In the genomic region with DNA sequence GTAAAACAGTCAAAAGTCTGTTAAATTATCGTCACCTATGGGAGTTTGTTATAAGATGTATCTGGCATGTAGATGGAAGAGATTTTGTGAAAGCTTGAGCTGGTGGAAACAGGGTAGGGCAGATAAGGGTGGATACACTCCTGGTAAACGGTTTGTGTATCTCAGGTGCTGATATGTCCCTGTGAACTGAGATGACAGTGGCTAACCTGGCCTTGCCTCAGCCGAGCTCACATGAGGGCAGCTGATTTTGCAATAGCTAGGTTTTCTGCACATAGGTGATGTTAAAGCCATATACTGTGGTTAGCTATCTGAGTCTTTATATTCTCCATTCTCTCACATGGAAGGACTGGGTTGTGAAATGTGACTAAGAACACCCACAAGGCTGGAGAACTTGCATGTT, we compare ENCODE assay signal across 23 cellular contexts.
"Had no signal": no experiment of that assay in that cellular context is flagged by ENCODE, and none has a peak within 500 bp of the region (broad histone marks: within the 10 kb centered on the region; RNA-seq: fewer than 3 reads in every experiment).

No MANE protein-coding gene starts in this region.

- H3K27ac Mint-ChIP-seq: activated B cell treated with CpG ODN at 0.5 μM for 24 hours; activated CD4-positive, alpha-beta memory T cell treated with anti-CD3 and anti-CD28 coated beads, Interleukin-2, amount 10 ng/mL, durations not matched to agents 7 days and 5 days; activated naive CD8-positive, alpha-beta T cell treated with anti-CD3 and anti-CD28 coated beads, Interleukin-2, amount 10 ng/mL, durations not matched to agents 7 days and 5 days; activated T-cell treated with anti-CD3 and anti-CD28 coated beads, Interleukin-2, amount 50 U/mL, for 72 hours had no signal

- H3K27me3 Mint-ChIP-seq: activated CD4-positive, alpha-beta memory T cell treated with anti-CD3 and anti-CD28 coated beads, Interleukin-2, amount 10 ng/mL, durations not matched to agents 7 days and 5 days had no signal

- H3K36me3 Mint-ChIP-seq: activated naive CD8-positive, alpha-beta T cell treated with anti-CD3 and anti-CD28 coated beads, Interleukin-2, amount 10 ng/mL, durations not matched to agents 7 days and 5 days had no signal

- H3K4me3 Mint-ChIP-seq: activated B cell treated with CpG ODN at 0.5 μM for 24 hours; activated CD4-positive, alpha-beta memory T cell treated with anti-CD3 and anti-CD28 coated beads, Interleukin-2, amount 10 ng/mL, durations not matched to agents 7 days and 5 days; activated naive CD8-positive, alpha-beta T cell treated with anti-CD3 and anti-CD28 coated beads, Interleukin-2, amount 10 ng/mL, durations not matched to agents 7 days and 5 days; activated T-cell treated with anti-CD3 and anti-CD28 coated beads, Interleukin-2, amount 50 U/mL, for 72 hours had no signal

- H3K36me3 ChIP-seq: adrenal gland, breast epithelium had no signal

- H3K27ac ChIP-seq: adrenal gland, breast epithelium had no signal

- FAIRE-seq: RCC 7860, TTC549 had no signal

- H3K4me1 Mint-ChIP-seq: activated B cell treated with CpG ODN at 0.5 μM for 24 hours; activated CD4-positive, alpha-beta memory T cell treated with anti-CD3 and anti-CD28 coated beads, Interleukin-2, amount 10 ng/mL, durations not matched to agents 7 days and 5 days; activated naive CD8-positive, alpha-beta T cell treated with anti-CD3 and anti-CD28 coated beads, Interleukin-2, amount 10 ng/mL, durations not matched to agents 7 days and 5 days had no signal

- H3K4me1 ChIP-seq: adrenal gland, breast epithelium had no signal

- H3K27me3 ChIP-seq: adrenal gland, breast epithelium had no signal

- DNase-seq: activated B cell treated with CpG ODN at 0.5 μM for 24 hours; activated CD4-positive, alpha-beta memory T cell treated with anti-CD3 and anti-CD28 coated beads, Interleukin-2, amount 10 ng/mL, durations not matched to agents 7 days and 5 days; activated CD4-positive, alpha-beta T cell treated with anti-CD3 and anti-CD28 coated beads, Interleukin-2, amount 50 U/mL, for 1 hour; activated naive CD4-positive, alpha-beta T cell treated with anti-CD3 and anti-CD28 coated beads, Interleukin-2, amount 50 U/mL, for 16 hours; activated naive CD8-positive, alpha-beta T cell treated with anti-CD3 and anti-CD28 coated beads, Interleukin-2, amount 10 ng/mL, durations not matched to agents 7 days and 5 days; activated T-cell treated with anti-CD3 and anti-CD28 coated beads, Interleukin-2, amount 50 U/mL, for 72 hours; adrenal gland; anterior cingulate cortex; Kasumi-1; KBM-7; NCI-H1048; NCI-H146; NCI-H187 treated with DMSO at 0.1 percent for 48 hours; NCI-H2081 treated with DMSO at 0.1 percent for 48 hours; NCI-H446; NCI-H524; PC-3; SIG-M5; T-helper 2 cell; T1000 had no signal

- ATAC-seq: activated T-cell treated with anti-CD3 and anti-CD28 coated beads, Interleukin-2, amount 50 U/mL, for 72 hours; PC-3 had no signal

- H3K9me3 ChIP-seq: adrenal gland, breast epithelium had no signal

- H3K4me3 ChIP-seq: adrenal gland, breast epithelium had no signal

- H3K9me3 Mint-ChIP-seq: activated B cell treated with CpG ODN at 0.5 μM for 24 hours; activated CD4-positive, alpha-beta memory T cell treated with anti-CD3 and anti-CD28 coated beads, Interleukin-2, amount 10 ng/mL, durations not matched to agents 7 days and 5 days; activated naive CD8-positive, alpha-beta T cell treated with anti-CD3 and anti-CD28 coated beads, Interleukin-2, amount 10 ng/mL, durations not matched to agents 7 days and 5 days; activated T-cell treated with anti-CD3 and anti-CD28 coated beads, Interleukin-2, amount 50 U/mL, for 72 hours had no signal
